ENCODE assay signal across 21 cellular contexts in the genomic region with DNA sequence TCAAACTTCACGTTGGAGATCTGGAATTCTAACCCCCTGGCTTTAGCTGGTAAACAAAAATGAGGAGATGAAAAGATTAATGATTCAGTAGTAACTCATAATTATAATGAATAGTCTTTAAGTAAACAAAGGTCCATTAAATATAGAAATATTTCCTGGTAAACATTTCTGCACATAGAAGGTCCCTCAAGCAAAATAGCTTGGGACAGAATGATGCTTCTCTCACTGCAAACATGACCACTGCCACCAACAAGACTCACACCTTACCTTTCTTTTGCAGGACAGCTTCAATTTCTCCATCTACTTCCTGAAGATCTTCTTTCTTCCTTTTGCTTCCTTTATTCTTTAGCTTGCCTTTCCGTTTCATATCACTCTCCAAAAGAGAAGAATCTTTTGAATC.
"Had no signal": no experiment of that assay in that cellular context is flagged by ENCODE, and none has a peak within 500 bp of the region (broad histone marks: within the 10 kb centered on the region; RNA-seq: fewer than 3 reads in every experiment).

No MANE protein-coding gene starts in this region.

- H3K27me3 ChIP-seq: MG63, SJSA1 had no signal

- DNase-seq: KBM-7, MG63, NCI-H1092, NCI-H1105 treated with DMSO at 0.1 percent for 48 hours, NCI-H1417 treated with DMSO at 0.1 percent for 48 hours, NCI-H146, NCI-H1694 treated with DMSO at 0.1 percent for 48 hours, NCI-H1930, NCI-H2081, NCI-H2107, NCI-H2227 treated with DMSO at 0.1 percent for 48 hours, NCI-H510A, NCI-H524 treated with DMSO at 0.1 percent for 48 hours, NCI-H69, NCI-H774, Right ventricle myocardium superior, RPMI8226, SIG-M5 had no signal

- H3K27ac ChIP-seq: SJSA1, SK-N-MC had no signal

- FAIRE-seq: RCC 7860 had no signal

- H3K4me3 ChIP-seq: MG63, SJSA1, SK-N-MC had no signal

- H3K9me3 ChIP-seq: MG63, SJSA1 had no signal
